8 cellular contexts compared by ENCODE assay signal in genomic region chr13:48975101-48975925, GRCh38. TPM values are rescaled to one million over a fixed set of nuclear protein-coding genes. Genes with fewer than 3 reads are reported as not detected.
A peak's percentile ranks its signal among the peaks of the same experiment; 100 is the strongest.
DNase-seq lines count a peak whose midpoint lies in the region; ATAC-seq and TF ChIP-seq lines count a peak whose summit lies in the region.

A gene with protein sequence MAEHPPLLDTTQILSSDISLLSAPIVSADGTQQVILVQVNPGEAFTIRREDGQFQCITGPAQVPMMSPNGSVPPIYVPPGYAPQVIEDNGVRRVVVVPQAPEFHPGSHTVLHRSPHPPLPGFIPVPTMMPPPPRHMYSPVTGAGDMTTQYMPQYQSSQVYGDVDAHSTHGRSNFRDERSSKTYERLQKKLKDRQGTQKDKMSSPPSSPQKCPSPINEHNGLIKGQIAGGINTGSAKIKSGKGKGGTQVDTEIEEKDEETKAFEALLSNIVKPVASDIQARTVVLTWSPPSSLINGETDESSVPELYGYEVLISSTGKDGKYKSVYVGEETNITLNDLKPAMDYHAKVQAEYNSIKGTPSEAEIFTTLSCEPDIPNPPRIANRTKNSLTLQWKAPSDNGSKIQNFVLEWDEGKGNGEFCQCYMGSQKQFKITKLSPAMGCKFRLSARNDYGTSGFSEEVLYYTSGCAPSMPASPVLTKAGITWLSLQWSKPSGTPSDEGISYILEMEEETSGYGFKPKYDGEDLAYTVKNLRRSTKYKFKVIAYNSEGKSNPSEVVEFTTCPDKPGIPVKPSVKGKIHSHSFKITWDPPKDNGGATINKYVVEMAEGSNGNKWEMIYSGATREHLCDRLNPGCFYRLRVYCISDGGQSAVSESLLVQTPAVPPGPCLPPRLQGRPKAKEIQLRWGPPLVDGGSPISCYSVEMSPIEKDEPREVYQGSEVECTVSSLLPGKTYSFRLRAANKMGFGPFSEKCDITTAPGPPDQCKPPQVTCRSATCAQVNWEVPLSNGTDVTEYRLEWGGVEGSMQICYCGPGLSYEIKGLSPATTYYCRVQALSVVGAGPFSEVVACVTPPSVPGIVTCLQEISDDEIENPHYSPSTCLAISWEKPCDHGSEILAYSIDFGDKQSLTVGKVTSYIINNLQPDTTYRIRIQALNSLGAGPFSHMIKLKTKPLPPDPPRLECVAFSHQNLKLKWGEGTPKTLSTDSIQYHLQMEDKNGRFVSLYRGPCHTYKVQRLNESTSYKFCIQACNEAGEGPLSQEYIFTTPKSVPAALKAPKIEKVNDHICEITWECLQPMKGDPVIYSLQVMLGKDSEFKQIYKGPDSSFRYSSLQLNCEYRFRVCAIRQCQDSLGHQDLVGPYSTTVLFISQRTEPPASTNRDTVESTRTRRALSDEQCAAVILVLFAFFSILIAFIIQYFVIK (plus strand): TSS chr13:48975912. CDS start chr13:49006191, 30,279 bp downstream.

- peaks cover 5% of the 10 kb centered on the region for H3K27me3 Mint-ChIP-seq in T-helper 1 cell treated with Interleukin-12 subunit alpha and Interleukin-12 subunit beta and Interleukin-4 antibody, amounts not matched to agents 30 μg/mL and 1 μg/mL, for 36 hours (ENCODE audit: low read depth)

- peak within 1 kb of the TSS; percentile 100 for H3K27ac Mint-ChIP-seq in T-helper 1 cell treated with Interleukin-12 subunit alpha and Interleukin-12 subunit beta and Interleukin-4 antibody, amounts not matched to agents 30 μg/mL and 1 μg/mL, for 36 hours

- peak; percentile 75 for DNase-seq in EH (ENCODE audit: low read depth)
- DNase-seq in Kasumi-1 (lab: John Stamatoyannopoulos, UW), result peak; percentile 63 to 75
- DNase-seq in breast epithelium (ENCODE audit: low spot score in 2 of 2), result peak; percentile 44 to 72
- DNase-seq in iPS-NIHi11 (ENCODE audit: low spot score), result peak; percentile 80

- peak within 1 kb of the TSS; percentile 86 to 90 (median 89) for H3K9ac ChIP-seq in skeletal muscle tissue (ENCODE audit: low read depth in 1 of 3, low read length in 3 of 3)

- intact Hi-C loops in breast epithelium (cut with DNase I; ENCODE audit: low total_unique reads), result no loop called here

- ATAC-seq in GM21528 (IDR thresholded peaks at IDR 0.05; ENCODE audit: low FRiP score, unreplicated experiment), result peak; percentile 21
- ATAC-seq in HG03521 (IDR thresholded peaks at IDR 0.05; ENCODE audit: unreplicated experiment), result no peak

- H3K4me1 ChIP-seq in breast epithelium, result peaks cover 0 to 16% of the 10 kb centered on the region in 2 donors
- peaks cover 5 to 9% (median 7%) of the 10 kb centered on the region in 3 donors for H3K4me1 ChIP-seq in skeletal muscle tissue (ENCODE audit: control insufficient read depth in 3 of 3, insufficient read depth in 3 of 3, low read length in 3 of 3)

- peak within 1 kb of the TSS; percentile 87 to 92 (median 90) for H3K4me3 ChIP-seq in breast epithelium
- H3K4me3 ChIP-seq in skeletal muscle tissue (ENCODE audit: low read length in 3 of 3), result peak within 1 kb of the TSS; percentile 85 to 94 (median 85)

- peaks cover 34% of the 10 kb centered on the region for H3K9me3 Mint-ChIP-seq in T-helper 1 cell treated with Interleukin-12 subunit alpha and Interleukin-12 subunit beta and Interleukin-4 antibody, amounts not matched to agents 30 μg/mL and 1 μg/mL, for 36 hours

- no peaks in the 10 kb centered on the region for H3K9me3 ChIP-seq in breast epithelium
- H3K9me3 ChIP-seq in skeletal muscle tissue (ENCODE audit: control insufficient read depth in 3 of 3, low read length in 3 of 3), result peaks cover 0 to 6% (median 0%) of the 10 kb centered on the region in 3 donors

- peaks cover 30% of the 10 kb centered on the region for H3K36me3 Mint-ChIP-seq in T-helper 1 cell treated with Interleukin-12 subunit alpha and Interleukin-12 subunit beta and Interleukin-4 antibody, amounts not matched to agents 30 μg/mL and 1 μg/mL, for 36 hours (ENCODE audit: low read depth)

- no peaks in the 10 kb centered on the region for H3K36me3 ChIP-seq in breast epithelium
- H3K36me3 ChIP-seq in skeletal muscle tissue (ENCODE audit: control insufficient read depth in 3 of 3, insufficient read depth in 3 of 3, low read length in 3 of 3), result no peaks in the 10 kb centered on the region

- peak within 1 kb of the TSS; percentile 99 for H3K4me3 Mint-ChIP-seq in T-helper 1 cell treated with Interleukin-12 subunit alpha and Interleukin-12 subunit beta and Interleukin-4 antibody, amounts not matched to agents 30 μg/mL and 1 μg/mL, for 36 hours

- H3K27me3 ChIP-seq in breast epithelium, result no peaks in the 10 kb centered on the region
- no peaks in the 10 kb centered on the region for H3K27me3 ChIP-seq in skeletal muscle tissue (ENCODE audit: control insufficient read depth in 3 of 3, insufficient read depth in 3 of 3, low read length in 3 of 3)

- no peak for TF ChIP-seq CTCF in breast epithelium (IDR thresholded peaks at IDR 0.05)

- peaks cover 28% of the 10 kb centered on the region for H3K4me1 Mint-ChIP-seq in T-helper 1 cell treated with Interleukin-12 subunit alpha and Interleukin-12 subunit beta and Interleukin-4 antibody, amounts not matched to agents 30 μg/mL and 1 μg/mL, for 36 hours (ENCODE audit: low read depth)

- TF ChIP-seq POLR2A in breast epithelium (IDR thresholded peaks at IDR 0.05), result no peak

- H3K27ac ChIP-seq in breast epithelium, result peak within 1 kb of the TSS; percentile 98 to 99
- H3K27ac ChIP-seq in skeletal muscle tissue (ENCODE audit: low read depth, low read length), result peak within 1 kb of the TSS; percentile 89

RNA-seq across cellular contexts. Expression of the gene that starts here (rescaled TPM):
- total RNA-seq in breast epithelium, result 10 to 100 TPM; 45.3 to 85.8 (median 57.7) TPM
- 41.8 TPM for total RNA-seq in skeletal muscle tissue
